ENCODE assay signal across 7 cellular contexts in genomic region chr10:80202530-80202929, GRCh38. TPM values are rescaled to one million over a fixed set of nuclear protein-coding genes. Genes with fewer than 3 reads are reported as not detected.
DNase-seq lines count a peak whose midpoint lies in the region; ATAC-seq and TF ChIP-seq lines count a peak whose summit lies in the region.
"Not testable (repeated sequence)": the region's sequence is repeated elsewhere in the genome, so short reads cannot be mapped to it uniquely, and the experiment has no call there.

No MANE protein-coding gene starts in this region.

- POLR2A ChIA-PET in naive thymus-derived CD8-positive, alpha-beta T cell (lab: Charles Lee) = interaction anchor here (0.7 to 6.8 kb wide), 3 partner anchors 7 to 757 kb away, joined by 5 to 232 read pairs (median 31); no protein-coding TSS in a partner anchor

- H3K9me3 Mint-ChIP-seq in HFFc6; activated naive CD8-positive, alpha-beta T cell (ENCODE audit: low read depth); naive thymus-derived CD8-positive, alpha-beta T cell; stimulated activated memory B cell treated with anti-CD40 and anti-IgM and Interleukin-4, amounts not matched to agents 10 μg/mL and 1 μg/mL and 100 μg/mL, for 72 hours: not testable (repeated sequence)

- peaks cover 80% of the 10 kb centered on the region for H3K4me1 Mint-ChIP-seq in HFFc6 (ENCODE audit: low read depth)
- H3K4me1 Mint-ChIP-seq in activated naive CD8-positive, alpha-beta T cell (ENCODE audit: low read depth) = peaks cover 74% of the 10 kb centered on the region
- peaks cover 46 to 84% (median 74%) of the 10 kb centered on the region in 4 donors for H3K4me1 Mint-ChIP-seq in naive thymus-derived CD8-positive, alpha-beta T cell
- peaks cover 63% of the 10 kb centered on the region for H3K4me1 Mint-ChIP-seq in stimulated activated memory B cell treated with anti-CD40 and anti-IgM and Interleukin-4, amounts not matched to agents 10 μg/mL and 1 μg/mL and 100 μg/mL, for 72 hours

- TF ChIP-seq CTCF in HFFc6 (IDR thresholded peaks at IDR 0.05); WI38 (IDR thresholded peaks at IDR 0.05; ENCODE audit: low read depth, low read length); colonic mucosa (IDR thresholded peaks at IDR 0.05); left ventricle myocardium inferior (IDR thresholded peaks at IDR 0.05; ENCODE audit: borderline replicate concordance): not testable (repeated sequence)

- H3K27ac Mint-ChIP-seq in HFFc6 = peak overlapping the region; percentile 77
- H3K27ac Mint-ChIP-seq in activated naive CD8-positive, alpha-beta T cell = peak overlapping the region; percentile 93
- peak overlapping the region; percentile 52 to 97 (median 89) for H3K27ac Mint-ChIP-seq in naive thymus-derived CD8-positive, alpha-beta T cell
- H3K27ac Mint-ChIP-seq in stimulated activated memory B cell treated with anti-CD40 and anti-IgM and Interleukin-4, amounts not matched to agents 10 μg/mL and 1 μg/mL and 100 μg/mL, for 72 hours = peak overlapping the region; percentile 82

- DNase-seq in HFFc6; colonic mucosa; left ventricle myocardium inferior; naive thymus-derived CD8-positive, alpha-beta T cell: not testable (repeated sequence)

- peak overlapping the region; percentile 93 for H3K4me3 Mint-ChIP-seq in HFFc6
- peak overlapping the region; percentile 96 for H3K4me3 Mint-ChIP-seq in activated naive CD8-positive, alpha-beta T cell
- peak overlapping the region; percentile 80 to 99 (median 96) for H3K4me3 Mint-ChIP-seq in naive thymus-derived CD8-positive, alpha-beta T cell
- H3K4me3 Mint-ChIP-seq in stimulated activated memory B cell treated with anti-CD40 and anti-IgM and Interleukin-4, amounts not matched to agents 10 μg/mL and 1 μg/mL and 100 μg/mL, for 72 hours = peak overlapping the region; percentile 96

- H3K9me3 ChIP-seq in colonic mucosa; left ventricle myocardium inferior (replicated peaks): not testable (repeated sequence)

- ATAC-seq in naive thymus-derived CD8-positive, alpha-beta T cell; stimulated activated memory B cell treated with anti-CD40 and anti-IgM and Interleukin-4, amounts not matched to agents 10 μg/mL and 1 μg/mL and 100 μg/mL, for 72 hours: not testable (repeated sequence)

- intact Hi-C loops in colonic mucosa (cut with DNase I) = loop anchor here (5.0 kb wide), 1 partner anchor 40 kb away; no protein-coding TSS in a partner anchor
- intact Hi-C loops in left ventricle myocardium inferior (cut with micrococcal nuclease) = not testable (repeated sequence)

- peak overlapping the region in 1 of 2 donors; percentile 99 for H3K9ac ChIP-seq in colonic mucosa (ENCODE audit: low read depth in 2 of 2, low read length in 2 of 2)

- H3K4me3 ChIP-seq in WI38 (ENCODE audit: low read depth, low read length) (0 out of 2 replicates have a peak overlapping the region, but pooled peaks have one; percentile 6), left ventricle myocardium inferior (peak overlapping the region; percentile 90)
- H3K4me3 ChIP-seq in colonic mucosa = not testable (repeated sequence)

- peaks cover 59% of the 10 kb centered on the region for H3K4me1 ChIP-seq in colonic mucosa
- H3K4me1 ChIP-seq in left ventricle myocardium inferior = peaks cover 97% of the 10 kb centered on the region

- not testable (repeated sequence) for H3K27me3 ChIP-seq in colonic mucosa; left ventricle myocardium inferior (ENCODE audit: low read depth)

- H3K36me3 Mint-ChIP-seq in HFFc6 (ENCODE audit: low read depth); activated naive CD8-positive, alpha-beta T cell: not testable (repeated sequence)
- H3K36me3 Mint-ChIP-seq in naive thymus-derived CD8-positive, alpha-beta T cell = peaks cover 0 to 23% (median 0%) of the 10 kb centered on the region in 3 donors
- peaks cover 25% of the 10 kb centered on the region for H3K36me3 Mint-ChIP-seq in stimulated activated memory B cell treated with anti-CD40 and anti-IgM and Interleukin-4, amounts not matched to agents 10 μg/mL and 1 μg/mL and 100 μg/mL, for 72 hours

- not testable (repeated sequence) for H3K36me3 ChIP-seq in colonic mucosa, left ventricle myocardium inferior

- not testable (repeated sequence) for H3K27me3 Mint-ChIP-seq in HFFc6 (ENCODE audit: insufficient read depth); activated naive CD8-positive, alpha-beta T cell; naive thymus-derived CD8-positive, alpha-beta T cell; stimulated activated memory B cell treated with anti-CD40 and anti-IgM and Interleukin-4, amounts not matched to agents 10 μg/mL and 1 μg/mL and 100 μg/mL, for 72 hours

- peak overlapping the region; percentile 99 for H3K27ac ChIP-seq in colonic mucosa
- peak overlapping the region; percentile 99 for H3K27ac ChIP-seq in left ventricle myocardium inferior (replicated peaks)

RNA-seq across cellular contexts. Expression of gene ANXA11, which starts 2.8 kb away (rescaled TPM):
- 100 to 1,000 TPM; 253 to 361 (median 336) TPM for total RNA-seq in HFFc6 (2021; fragmentation: NEBNext Ultra II Directional; extraction: Animal tissue kit (Norgen Biotek cat#: 25700))
- total RNA-seq in colonic mucosa (100 to 1,000 TPM; 271 to 353 TPM), left ventricle myocardium inferior (390 TPM)
- 100 to 1,000 TPM; 199 to 225 TPM for total RNA-seq in naive thymus-derived CD8-positive, alpha-beta T cell
- 100 to 1,000 TPM; 199 to 294 (median 265) TPM for polyA plus RNA-seq in naive thymus-derived CD8-positive, alpha-beta T cell
